In genomic region chr11:76824083-76824939, GRCh38 we compare ENCODE assay signal across 1 cellular context.
TF ChIP-seq lines count a peak whose summit lies in the region.

No MANE protein-coding gene starts in this region.

TF ChIP-seq in GM23338, 12 proteins besides CTCF, POLR2A, EP300 and RAD21 (continued from another document):
- TF ChIP-seq ZNF462 (CRISPR knock-in tag; IDR thresholded peaks at IDR 0.05), result no peak
